ENCODE assay signal across 8 cellular contexts in the genomic region with DNA sequence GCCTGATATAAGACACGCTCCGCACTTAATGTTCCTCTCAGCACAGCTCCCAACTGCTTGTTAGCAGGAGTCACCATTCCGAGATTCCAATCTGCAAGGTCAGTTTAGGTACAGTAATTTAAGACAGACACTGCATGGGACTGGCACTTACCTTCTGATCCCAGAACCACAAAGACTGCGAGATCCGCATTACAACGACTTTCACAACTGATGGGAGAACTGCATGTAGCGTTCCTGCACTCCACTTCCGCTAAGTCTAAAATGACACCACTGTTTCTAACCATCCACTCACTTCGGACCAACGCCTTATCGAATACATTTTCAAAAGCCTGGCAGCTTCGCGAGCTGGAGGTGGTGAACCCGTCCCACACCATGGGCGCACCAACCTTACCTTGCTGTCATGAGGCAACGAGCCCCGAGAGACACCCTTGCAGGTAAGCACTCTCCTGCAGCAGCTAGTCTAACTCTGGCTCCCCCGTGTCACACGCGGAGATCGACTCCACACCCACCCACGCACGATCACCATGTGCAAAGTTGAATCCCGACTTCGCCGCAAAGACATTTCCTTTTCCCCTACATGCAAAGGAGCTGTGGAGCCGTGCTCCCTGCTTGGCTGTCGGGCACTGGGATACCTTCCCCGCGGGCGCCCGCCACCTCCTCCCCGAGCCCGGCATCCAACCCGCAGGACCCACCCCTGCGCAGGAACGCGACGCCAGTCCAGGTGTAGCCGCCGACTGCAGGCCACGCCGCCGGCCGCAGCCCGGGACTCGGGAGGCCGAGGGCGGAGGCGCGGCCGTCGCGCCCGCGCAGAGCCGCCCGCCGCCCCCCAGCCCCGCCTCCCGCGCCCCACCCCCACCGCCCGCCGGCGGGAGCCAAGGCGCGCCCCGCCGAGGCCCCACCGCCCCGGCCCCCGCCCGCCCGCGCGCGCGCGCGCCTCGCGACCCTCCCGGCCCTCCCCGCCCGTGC. TPM values are rescaled to one million over a fixed set of nuclear protein-coding genes. Genes with fewer than 3 reads are reported as not detected.
A peak's percentile ranks its signal among the peaks of the same experiment; 100 is the strongest.
DNase-seq lines count a peak whose midpoint lies in the region; ATAC-seq and TF ChIP-seq lines count a peak whose summit lies in the region.

No MANE protein-coding gene starts in this region.

- intact Hi-C loops in left lung (cut with DNase I): loop anchor here in 1 of 2 donors (5.0 kb wide), 1 partner anchor 68 kb away; a partner anchor contains a TSS

- no peaks in the 10 kb centered on the region for H3K9me3 ChIP-seq in left lung

- H3K27ac ChIP-seq in cingulate gyrus (ENCODE audit: low read depth, low read length): peak overlapping the region; percentile 4
- H3K27ac ChIP-seq in left lung: peak overlapping the region; percentile 84 to 86

- peak; percentile 34 for ATAC-seq in HG02884 (IDR thresholded peaks at IDR 0.05; ENCODE audit: unreplicated experiment)
- peak; percentile 72 for ATAC-seq in left lung

- no peaks in the 10 kb centered on the region for H3K27me3 ChIP-seq in left lung

- peaks cover 10 to 57% of the 10 kb centered on the region in 2 donors for H3K4me1 ChIP-seq in left lung

- DNase-seq in NCI-H345 (lab: John Stamatoyannopoulos, UW): peak; percentile 69
- DNase-seq in NCI-H345 treated with DMSO at 0.1 percent for 48 hours (lab: John Stamatoyannopoulos, UW; ENCODE audit: unreplicated experiment): no peak
- peak; percentile 24 for DNase-seq in NCI-H2107 treated with DMSO at 0.1 percent for 48 hours (lab: John Stamatoyannopoulos, UW; ENCODE audit: unreplicated experiment)
- DNase-seq in activated CD4-positive, alpha-beta T cell treated with anti-CD3 and anti-CD28 coated beads for 24 hours (ENCODE audit: low read depth in 2 of 2): peak; percentile 34 to 45
- peak; percentile 56 to 90 for DNase-seq in left lung
- DNase-seq in stimulated activated CD4-positive, alpha-beta T cell treated with anti-CD3 and anti-CD28 coated beads, Interleukin-2, amount 100 ng/mL, for 48 hours: peak; percentile 47 to 56

- peaks cover 0 to 10% of the 10 kb centered on the region in 2 donors for H3K36me3 ChIP-seq in left lung

- no peak for TF ChIP-seq CTCF in left lung (IDR thresholded peaks at IDR 0.05)

- peak overlapping the region; percentile 96 to 99 for H3K4me3 ChIP-seq in left lung

RNA-seq across cellular contexts. Expression of a gene that starts 0.7 kb away (rescaled TPM):
- 10 to 100 TPM; 15.9 to 19.0 TPM for total RNA-seq in left lung

RNA-seq across cellular contexts. Expression of a gene that starts 0.9 kb away (rescaled TPM):
- total RNA-seq in left lung: 10 to 100 TPM in 1 of 2 donors, 1 to 10 TPM in 1; 6.0 to 10.7 TPM
